ENCODE assay signal across 21 cellular contexts in the genomic region with DNA sequence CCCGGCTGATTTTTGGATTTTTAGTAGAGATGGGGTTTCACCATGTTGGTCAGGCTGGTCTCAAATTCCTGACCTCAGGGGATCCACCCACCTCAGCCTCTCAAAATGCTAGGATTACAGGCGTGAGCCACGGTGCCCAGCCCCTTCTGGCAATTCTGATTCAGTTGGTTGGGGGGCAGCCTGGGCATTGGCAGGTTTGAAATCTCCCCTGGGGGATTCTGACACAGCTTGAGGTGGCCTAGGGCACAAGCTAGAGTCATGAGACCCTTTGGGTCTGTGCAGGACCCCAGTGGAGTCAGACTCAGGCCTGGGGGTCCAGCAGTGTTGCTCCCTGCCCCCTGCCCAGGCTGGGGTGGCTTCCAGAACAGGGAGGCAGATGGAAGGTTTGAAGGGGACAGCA.
"Had no signal": no experiment of that assay in that cellular context is flagged by ENCODE, and none has a peak within 500 bp of the region (broad histone marks: within the 10 kb centered on the region; RNA-seq: fewer than 3 reads in every experiment).

No MANE protein-coding gene starts in this region.

- H3K27me3 Mint-ChIP-seq: activated naive CD8-positive, alpha-beta T cell; dendritic cell treated with granulocyte-macrophage colony-stimulating factor and Interleukin-4, amounts not matched to agents 40 ng/mL and 50 ng/mL, for 4 days had no signal

- H3K9me3 Mint-ChIP-seq: activated CD4-positive, alpha-beta memory T cell treated with anti-CD3 and anti-CD28 coated beads for 36 hours; activated T-helper 2 cell treated with anti-CD3 and anti-CD28 coated beads, Interferon-gamma antibody, Interleukin-2, Interleukin-4, amounts not matched to agents 10 μg/mL and 5 μg/mL and 100 μg/mL, durations not matched to agents 14 hours and 24 hours and 36 hours; dendritic cell treated with granulocyte-macrophage colony-stimulating factor and Interleukin-4, amounts not matched to agents 40 ng/mL and 50 ng/mL, for 4 days; mesothelial cell of epicardium; T-helper 2 cell treated with Interferon-gamma antibody and Interleukin-4, amounts not matched to agents 5 μg/mL and 100 μg/mL, for 36 hours had no signal

- H3K36me3 ChIP-seq: left lung, stomach, transverse colon had no signal

- DNase-seq: activated CD4-positive, alpha-beta memory T cell treated with anti-CD3 and anti-CD28 coated beads for 36 hours; activated CD4-positive, alpha-beta T cell treated with anti-CD3 and anti-CD28 coated beads for 4 hours; activated naive CD4-positive, alpha-beta T cell; amniotic stem cell; effector CD8-positive, alpha-beta T cell; foreskin keratinocyte; left lung; nucleus accumbens; stimulated activated CD4-positive, alpha-beta T cell treated with anti-CD3 and anti-CD28 coated beads, Interleukin-15, amount 100 ng/mL, for 24 hours; stomach had no signal

- H3K4me3 Mint-ChIP-seq: activated CD4-positive, alpha-beta memory T cell treated with anti-CD3 and anti-CD28 coated beads for 36 hours; activated naive CD8-positive, alpha-beta T cell; dendritic cell treated with granulocyte-macrophage colony-stimulating factor and Interleukin-4, amounts not matched to agents 40 ng/mL and 50 ng/mL, for 4 days; mesothelial cell of epicardium; naive thymus-derived CD8-positive, alpha-beta T cell; stimulated activated memory B cell treated with anti-CD40 and anti-IgM and Interleukin-4, amounts not matched to agents 10 μg/mL and 1 μg/mL and 100 μg/mL, for 72 hours; T-cell; T-helper 2 cell treated with Interferon-gamma antibody and Interleukin-4, amounts not matched to agents 5 μg/mL and 100 μg/mL, for 36 hours had no signal

- H3K27me3 ChIP-seq: stomach, transverse colon had no signal

- H3K4me1 Mint-ChIP-seq: naive thymus-derived CD8-positive, alpha-beta T cell; stimulated activated memory B cell treated with anti-CD40 and anti-IgM and Interleukin-4, amounts not matched to agents 10 μg/mL and 1 μg/mL and 100 μg/mL, for 72 hours; T-cell had no signal

- H3K27ac ChIP-seq: foreskin keratinocyte, left lung, stomach, transverse colon had no signal

- H3K4me3 ChIP-seq: left lung, smooth muscle cell, stomach, transverse colon had no signal

- H3K9me3 ChIP-seq: left lung, stomach, transverse colon had no signal

- ATAC-seq: foreskin keratinocyte; left lung; naive thymus-derived CD8-positive, alpha-beta T cell; sciatic nerve; stimulated activated memory B cell treated with anti-CD40 and anti-IgM and Interleukin-4, amounts not matched to agents 10 μg/mL and 1 μg/mL and 100 μg/mL, for 72 hours; T-cell had no signal

- H3K4me1 ChIP-seq: foreskin keratinocyte, left lung, stomach, transverse colon had no signal

- H3K36me3 Mint-ChIP-seq: activated CD4-positive, alpha-beta memory T cell treated with anti-CD3 and anti-CD28 coated beads for 36 hours; activated naive CD8-positive, alpha-beta T cell; mesothelial cell of epicardium; naive thymus-derived CD8-positive, alpha-beta T cell; stimulated activated memory B cell treated with anti-CD40 and anti-IgM and Interleukin-4, amounts not matched to agents 10 μg/mL and 1 μg/mL and 100 μg/mL, for 72 hours; T-cell had no signal

- H3K27ac Mint-ChIP-seq: activated CD4-positive, alpha-beta memory T cell treated with anti-CD3 and anti-CD28 coated beads for 36 hours; activated naive CD8-positive, alpha-beta T cell; activated T-helper 2 cell treated with anti-CD3 and anti-CD28 coated beads, Interferon-gamma antibody, Interleukin-2, Interleukin-4, amounts not matched to agents 10 μg/mL and 5 μg/mL and 100 μg/mL, durations not matched to agents 14 hours and 24 hours and 36 hours; dendritic cell treated with granulocyte-macrophage colony-stimulating factor and Interleukin-4, amounts not matched to agents 40 ng/mL and 50 ng/mL, for 4 days; mesothelial cell of epicardium; naive thymus-derived CD8-positive, alpha-beta T cell; stimulated activated memory B cell treated with anti-CD40 and anti-IgM and Interleukin-4, amounts not matched to agents 10 μg/mL and 1 μg/mL and 100 μg/mL, for 72 hours; T-cell; T-helper 2 cell treated with Interferon-gamma antibody and Interleukin-4, amounts not matched to agents 5 μg/mL and 100 μg/mL, for 36 hours had no signal
